ENCODE assay signal across 14 cellular contexts in genomic region chr4:10267066-10267465, GRCh38.
DNase-seq lines count a peak whose midpoint lies in the region; TF ChIP-seq lines count a peak whose summit lies in the region.
"Had no signal": no experiment of that assay in that cellular context is flagged by ENCODE, and none has a peak within 500 bp of the region (broad histone marks: within the 10 kb centered on the region; RNA-seq: fewer than 3 reads in every experiment).

No MANE protein-coding gene starts in this region.

- peak overlapping the region; percentile 59 for H3K27ac ChIP-seq in hepatocyte
- H3K27ac ChIP-seq: BLaER1, GM23248 had no signal

- no peaks in the 10 kb centered on the region for H3K36me3 ChIP-seq in hepatocyte (replicated peaks; ENCODE audit: insufficient read depth, low read depth)
- H3K36me3 ChIP-seq in MG63 = no peaks in the 10 kb centered on the region
- H3K36me3 ChIP-seq: BLaER1 had no signal

- H3K4me2 ChIP-seq in hepatocyte = no peak overlapping the region
- H3K4me2 ChIP-seq: BLaER1 had no signal

- no peaks in the 10 kb centered on the region for H4K20me1 ChIP-seq in hepatocyte (ENCODE audit: insufficient read depth, poor library complexity, severe bottlenecking)
- H4K20me1 ChIP-seq: BLaER1 had no signal

- WGBS in hepatocyte (ENCODE audit: low lambda C conversion rate, missing lambda C conversion rate) = 57% methylated on average over 4 of the region's 4 CpGs

- H3K9me3 ChIP-seq in hepatocyte (ENCODE audit: low read depth) = no peaks in the 10 kb centered on the region
- H3K9me3 ChIP-seq in MG63 = no peaks in the 10 kb centered on the region
- H3K9me3 ChIP-seq: BLaER1 had no signal

- no peaks in the 10 kb centered on the region for H3K9me2 ChIP-seq in hepatocyte (replicated peaks; ENCODE audit: insufficient read depth)

- no peaks in the 10 kb centered on the region for H3K27me3 ChIP-seq in hepatocyte
- no peaks in the 10 kb centered on the region for H3K27me3 ChIP-seq in MG63
- H3K27me3 ChIP-seq: BLaER1 had no signal

- H3K79me2 ChIP-seq in hepatocyte = no peaks in the 10 kb centered on the region

- no peaks in the 10 kb centered on the region for H3K4me1 ChIP-seq in hepatocyte (ENCODE audit: insufficient read depth)

- peak; percentile 2 for DNase-seq in NCI-H510A treated with DMSO at 0.1 percent for 48 hours (lab: John Stamatoyannopoulos, UW)
- no peak for DNase-seq in NCI-H510A (lab: John Stamatoyannopoulos, UW)
- DNase-seq in NCI-H69 (lab: John Stamatoyannopoulos, UW) = peak; percentile 8
- peak; percentile 12 for DNase-seq in hepatocyte (ENCODE audit: low spot score)
- no peak for DNase-seq in cerebellum (ENCODE audit: low spot score)
- DNase-seq in SW 1271 (lab: John Stamatoyannopoulos, UW) = no peak
- no peak for DNase-seq in MG63
- DNase-seq: 8988T; AML-193; CD8-positive, alpha-beta memory T cell; DMS 273 treated with DMSO at 0.1 percent for 48 hours; GF-D8; GM23248 had no signal

- no peak for TF ChIP-seq CTCF in hepatocyte (IDR thresholded peaks at IDR 0.05; ENCODE audit: poor library complexity)

- H2AFZ ChIP-seq in hepatocyte = no peak overlapping the region
- H2AFZ ChIP-seq: GM23248 had no signal

- H3K4me3 ChIP-seq in hepatocyte = no peak overlapping the region
- H3K4me3 ChIP-seq in MG63 = no peak overlapping the region
- H3K4me3 ChIP-seq: BLaER1, GM23248 had no signal

Comparison
In these comparisons a context has a peak if more than half of its experiments do, and no peak if none do; other contexts are left out.
1. DNase-seq: peak in NCI-H510A treated with DMSO at 0.1 percent for 48 hours (single experiment), NCI-H69 (single experiment) and hepatocyte (single experiment); none in NCI-H510A (single experiment), cerebellum (single experiment), SW 1271 (0 of 2) and MG63 (single experiment).